In genomic region chr6:170288091-170288631, GRCh38 we compare ENCODE assay signal across 10 cellular contexts. TPM values are rescaled to one million over a fixed set of nuclear protein-coding genes. Genes with fewer than 3 reads are reported as not detected.
DNase-seq lines count a peak whose midpoint lies in the region; ATAC-seq and TF ChIP-seq lines count a peak whose summit lies in the region.
"Had no signal": no experiment of that assay in that cellular context is flagged by ENCODE, and none has a peak within 500 bp of the region (broad histone marks: within the 10 kb centered on the region; RNA-seq: fewer than 3 reads in every experiment).

No MANE protein-coding gene starts in this region.

- dilution Hi-C loops in mammary epithelial cell (cut with HindIII; ENCODE audit: low sequenced_read_pairs): no loop called here

- H2AFZ ChIP-seq in mammary epithelial cell (ENCODE audit: low read depth, low read length): no peak overlapping the region

- no peak for ATAC-seq in HG03342 (IDR thresholded peaks at IDR 0.05; ENCODE audit: unreplicated experiment)

- WGBS in mammary epithelial cell (ENCODE audit: low coverage, missing lambda C conversion rate): 96% methylated on average over 23 of the region's 33 CpGs
- 56 to 71% methylated on average over 19 to 33 of the region's 33 CpGs for WGBS in testis, 2 donors

- no peak for TF ChIP-seq CTCF in mammary epithelial cell (conservative IDR thresholded peaks at IDR 0.05 in 1 of 2, IDR thresholded peaks at IDR 0.05 in 1 of 2; ENCODE audit: extremely low read depth in 1 of 2, insufficient read depth in 1 of 2, low read depth in 1 of 2, low read length in 2 of 2)
- no peak for TF ChIP-seq CTCF in mesothelial cell of epicardium (IDR thresholded peaks at IDR 0.05; ENCODE audit: unreplicated experiment)
- no peak for TF ChIP-seq CTCF in testis (IDR thresholded peaks at IDR 0.05)

- DNase-seq in activated naive CD4-positive, alpha-beta T cell treated with anti-CD3 and anti-CD28 coated beads, Interleukin-2, amount 10 ng/mL, durations not matched to agents 7 days and 5 days: no peak
- DNase-seq in activated naive CD4-positive, alpha-beta T cell (lab: John Stamatoyannopoulos, UW): no peak
- DNase-seq in mammary epithelial cell (no peak), mesothelial cell of epicardium (ENCODE audit: low spot score in 2 of 2, unreplicated experiment in 2 of 2) (no peak), testis (peak; percentile 12), MG63 (no peak), AG08396 (ENCODE audit: low spot score) (no peak)
- DNase-seq: activated gamma-delta T cell, NCI-H1105 had no signal

- no peak overlapping the region for H3K27ac Mint-ChIP-seq in activated naive CD4-positive, alpha-beta T cell treated with anti-CD3 and anti-CD28 coated beads, Interleukin-2, amount 10 ng/mL, durations not matched to agents 7 days and 5 days
- H3K27ac Mint-ChIP-seq in mesothelial cell of epicardium: no peak overlapping the region

- CTCF ChIA-PET in activated naive CD4-positive, alpha-beta T cell treated with anti-CD3 and anti-CD28 coated beads, Interleukin-2, amount 10 ng/mL, durations not matched to agents 7 days and 5 days (lab: Charles Lee): no interaction called here
- CTCF ChIA-PET in mammary epithelial cell (lab: Charles Lee; ENCODE audit: low non-redundant PET): no interaction called here

- peaks cover 30% of the 10 kb centered on the region for H3K4me1 Mint-ChIP-seq in activated naive CD4-positive, alpha-beta T cell treated with anti-CD3 and anti-CD28 coated beads, Interleukin-2, amount 10 ng/mL, durations not matched to agents 7 days and 5 days
- H3K4me1 Mint-ChIP-seq in mesothelial cell of epicardium: peaks cover 40% of the 10 kb centered on the region

- H3K4me1 ChIP-seq in mammary epithelial cell (ENCODE audit: insufficient read depth, low read length) (peaks cover 24% of the 10 kb centered on the region), testis (peaks cover 51% of the 10 kb centered on the region)

- intact Hi-C loops in mammary epithelial cell (cut with micrococcal nuclease): no loop called here
- intact Hi-C loops in testis (cut with DNase I; ENCODE audit: low total_unique reads): no loop called here

- H3K27me3 ChIP-seq in mammary epithelial cell (ENCODE audit: insufficient read depth, low read length) (no peaks in the 10 kb centered on the region), testis (no peaks in the 10 kb centered on the region), MG63 (peaks cover 21% of the 10 kb centered on the region)

- H3K9me3 ChIP-seq in mammary epithelial cell (replicated peaks; ENCODE audit: insufficient read depth, low read length) (no peaks in the 10 kb centered on the region), testis (no peaks in the 10 kb centered on the region), MG63 (no peaks in the 10 kb centered on the region)

- H3K79me2 ChIP-seq in mammary epithelial cell (ENCODE audit: insufficient read depth, low read length): peaks cover 38% of the 10 kb centered on the region

- BruUV-seq in mammary epithelial cell (replicated peaks; lab: Mats Ljungman, UMichigan): no TSS peak

- TF ChIP-seq POLR2A in testis (IDR thresholded peaks at IDR 0.05): no peak

- H3K27me3 Mint-ChIP-seq in activated naive CD4-positive, alpha-beta T cell treated with anti-CD3 and anti-CD28 coated beads, Interleukin-2, amount 10 ng/mL, durations not matched to agents 7 days and 5 days: peaks cover 83% of the 10 kb centered on the region
- H3K27me3 Mint-ChIP-seq in mesothelial cell of epicardium (ENCODE audit: low read depth): peaks cover 74% of the 10 kb centered on the region

- H3K36me3 Mint-ChIP-seq in activated naive CD4-positive, alpha-beta T cell treated with anti-CD3 and anti-CD28 coated beads, Interleukin-2, amount 10 ng/mL, durations not matched to agents 7 days and 5 days: peaks cover 2% of the 10 kb centered on the region
- H3K36me3 Mint-ChIP-seq in mesothelial cell of epicardium: no peaks in the 10 kb centered on the region

- H3K36me3 ChIP-seq in mammary epithelial cell (ENCODE audit: insufficient read depth, low read length) (peaks cover 19% of the 10 kb centered on the region), testis (ENCODE audit: low read depth, missing control alignments) (no peaks in the 10 kb centered on the region), MG63 (no peaks in the 10 kb centered on the region)

- peak overlapping the region; percentile 88 for H3K4me2 ChIP-seq in mammary epithelial cell (ENCODE audit: insufficient read depth, low read depth, low read length)

- H3K9me3 Mint-ChIP-seq in activated naive CD4-positive, alpha-beta T cell treated with anti-CD3 and anti-CD28 coated beads, Interleukin-2, amount 10 ng/mL, durations not matched to agents 7 days and 5 days: no peaks in the 10 kb centered on the region
- no peaks in the 10 kb centered on the region for H3K9me3 Mint-ChIP-seq in mesothelial cell of epicardium

- H3K9ac ChIP-seq in mammary epithelial cell (ENCODE audit: insufficient read depth, low read length): no peak overlapping the region

- peak overlapping the region; percentile 22 for H3K4me3 Mint-ChIP-seq in activated naive CD4-positive, alpha-beta T cell treated with anti-CD3 and anti-CD28 coated beads, Interleukin-2, amount 10 ng/mL, durations not matched to agents 7 days and 5 days
- peak overlapping the region; percentile 63 for H3K4me3 Mint-ChIP-seq in mesothelial cell of epicardium

- H4K20me1 ChIP-seq in mammary epithelial cell (ENCODE audit: insufficient read depth, low read length): no peaks in the 10 kb centered on the region

- H3K4me3 ChIP-seq in mammary epithelial cell (replicated peaks in 1 of 3; ENCODE audit: insufficient read depth in 1 of 3, low read depth in 2 of 3, low read length in 3 of 3): peak overlapping the region in 2 of 3 experiments; percentile 5 to 87
- H3K4me3 ChIP-seq in testis: no peak overlapping the region
- no peak overlapping the region for H3K4me3 ChIP-seq in MG63

- no peak overlapping the region for H3K27ac ChIP-seq in mammary epithelial cell (ENCODE audit: insufficient read depth, low read depth, low read length)
- H3K27ac ChIP-seq in testis: no peak overlapping the region

- in situ Hi-C loops in mammary epithelial cell (cut with MboI; ENCODE audit: low sequenced_read_pairs in 2 of 2): loop anchor here in 1 of 2 donors (25.0 kb wide), 2 partner anchors 301 to 451 kb away; no protein-coding TSS in a partner anchor

RNA-seq across cellular contexts. Expression of gene DLL1, which starts 2.7 kb away (rescaled TPM):
- 10 to 100 TPM; 27.5 to 45.8 TPM for total RNA-seq in mammary epithelial cell
- 10.9 TPM for polyA plus RNA-seq in mammary epithelial cell
- polyA minus RNA-seq in mammary epithelial cell: 8.7 TPM
- 2.6 to 4.8 TPM (median 3.6 TPM) in 3 replicates for total RNA-seq in mesothelial cell of epicardium
- 1 to 10 TPM; 4.6 to 5.5 TPM for total RNA-seq in testis
- polyA plus RNA-seq in testis (ENCODE audit: insufficient read depth, low read depth, low replicate concordance): 2.8 TPM
- total RNA-seq in MG63 (2014; rRNA removed; shearing (Covaris generic); ENCODE audit: low replicate concordance): 0.10 and 2.7 TPM in 2 replicates

RNA-seq across cellular contexts. Expression of gene FAM120B, which starts 18.4 kb away (rescaled TPM):
- 10 to 100 TPM; 27.3 to 29.7 TPM for total RNA-seq in mammary epithelial cell
- polyA plus RNA-seq in mammary epithelial cell: 11.3 TPM
- polyA minus RNA-seq in mammary epithelial cell: 45.2 TPM
- total RNA-seq in mesothelial cell of epicardium: 43.3 to 44.6 TPM (median 44.1 TPM) in 3 replicates
- total RNA-seq in testis: 10 to 100 TPM; 40.6 to 62.2 TPM
- 33.8 TPM for polyA plus RNA-seq in testis (ENCODE audit: insufficient read depth, low read depth, low replicate concordance)
- total RNA-seq in MG63 (2014; rRNA removed; shearing (Covaris generic); ENCODE audit: low replicate concordance): 11.5 and 14.3 TPM in 2 replicates

Comparison
In these comparisons a context has a peak if more than half of its experiments do, and no peak if none do; other contexts are left out.
1. H3K4me3 ChIP-seq: peak in mammary epithelial cell (2 of 3); none in testis (0 of 2) and MG63 (single experiment).